20 cellular contexts compared by ENCODE assay signal in genomic region chr5:132790201-132790870, GRCh38. TPM values are rescaled to one million over a fixed set of nuclear protein-coding genes. Genes with fewer than 3 reads are reported as not detected.
"Had no signal": no experiment of that assay in that cellular context is flagged by ENCODE, and none has a peak within 500 bp of the region (broad histone marks: within the 10 kb centered on the region; RNA-seq: fewer than 3 reads in every experiment).

No MANE protein-coding gene starts in this region.

- H3K4me1 ChIP-seq: prostate gland, suprapubic skin, uterus had no signal

- H3K27ac ChIP-seq: cardiac muscle cell, epithelial cell of prostate, gastroesophageal sphincter, hepatocyte, prostate gland, suprapubic skin, uterus had no signal

- DNase-seq: activated CD4-positive, alpha-beta memory T cell treated with anti-CD3 and anti-CD28 coated beads for 36 hours; activated CD4-positive, CD25-positive, alpha-beta regulatory T cell treated with anti-CD3 and anti-CD28 coated beads, Interleukin-2, amount 50 U/mL, for 72 hours; activated gamma-delta T cell treated with Interleukin-2 at 50 U/mL for 16 hours; activated T-cell treated with anti-CD3 and anti-CD28 coated beads, Interleukin-2, amount 50 U/mL, for 72 hours; cortex of kidney; effector memory CD4-positive, alpha-beta T cell; mucosa of descending colon; stimulated activated CD4-positive, alpha-beta T cell treated with anti-CD3 and anti-CD28 coated beads, Interleukin-2, amount 100 ng/mL, for 24 hours; stimulated activated naive B cell treated with anti-CD40 and anti-IgM and Interleukin-4, amounts not matched to agents 10 μg/mL and 1 μg/mL and 100 μg/mL, for 72 hours; T-helper 2 cell; uterus had no signal

- H3K4me3 Mint-ChIP-seq: activated CD4-positive, alpha-beta memory T cell treated with anti-CD3 and anti-CD28 coated beads for 36 hours; activated T-cell treated with anti-CD3 and anti-CD28 coated beads, Interleukin-2, amount 50 U/mL, for 72 hours; natural killer cell treated with Interleukin-12 subunit alpha and Interleukin-12 subunit beta and Interleukin-15 and Interleukin-18, amount 100 ng/mL, for 72 hours; stimulated activated naive B cell treated with anti-CD40 and anti-IgM and Interleukin-4, amounts not matched to agents 10 μg/mL and 1 μg/mL and 100 μg/mL, for 72 hours had no signal

- H3K9me3 Mint-ChIP-seq: activated CD4-positive, alpha-beta memory T cell treated with anti-CD3 and anti-CD28 coated beads for 36 hours; activated T-cell treated with anti-CD3 and anti-CD28 coated beads, Interleukin-2, amount 50 U/mL, for 72 hours; natural killer cell treated with Interleukin-12 subunit alpha and Interleukin-12 subunit beta and Interleukin-15 and Interleukin-18, amount 100 ng/mL, for 72 hours; stimulated activated naive B cell treated with anti-CD40 and anti-IgM and Interleukin-4, amounts not matched to agents 10 μg/mL and 1 μg/mL and 100 μg/mL, for 72 hours had no signal

- H3K9me3 ChIP-seq: gastroesophageal sphincter, mucosa of descending colon, prostate gland, suprapubic skin, uterus had no signal

- H3K36me3 ChIP-seq: cardiac muscle cell, gastroesophageal sphincter, prostate gland, suprapubic skin, uterus had no signal

- H3K36me3 Mint-ChIP-seq: activated CD4-positive, alpha-beta memory T cell treated with anti-CD3 and anti-CD28 coated beads for 36 hours; natural killer cell treated with Interleukin-12 subunit alpha and Interleukin-12 subunit beta and Interleukin-15 and Interleukin-18, amount 100 ng/mL, for 72 hours; stimulated activated naive B cell treated with anti-CD40 and anti-IgM and Interleukin-4, amounts not matched to agents 10 μg/mL and 1 μg/mL and 100 μg/mL, for 72 hours had no signal

- ATAC-seq: activated T-cell treated with anti-CD3 and anti-CD28 coated beads, Interleukin-2, amount 50 U/mL, for 72 hours; gastroesophageal sphincter; mucosa of descending colon; natural killer cell treated with Interleukin-12 subunit alpha and Interleukin-12 subunit beta and Interleukin-15 and Interleukin-18, amount 100 ng/mL, for 72 hours; sciatic nerve; stimulated activated naive B cell treated with anti-CD40 and anti-IgM and Interleukin-4, amounts not matched to agents 10 μg/mL and 1 μg/mL and 100 μg/mL, for 72 hours had no signal

- H3K27ac Mint-ChIP-seq: activated CD4-positive, alpha-beta memory T cell treated with anti-CD3 and anti-CD28 coated beads for 36 hours; activated T-cell treated with anti-CD3 and anti-CD28 coated beads, Interleukin-2, amount 50 U/mL, for 72 hours; natural killer cell treated with Interleukin-12 subunit alpha and Interleukin-12 subunit beta and Interleukin-15 and Interleukin-18, amount 100 ng/mL, for 72 hours; stimulated activated naive B cell treated with anti-CD40 and anti-IgM and Interleukin-4, amounts not matched to agents 10 μg/mL and 1 μg/mL and 100 μg/mL, for 72 hours had no signal

- H3K27me3 ChIP-seq: cardiac muscle cell, hepatocyte, uterus had no signal

- H3K4me3 ChIP-seq: cardiac muscle cell, gastroesophageal sphincter, hepatocyte, lung, mucosa of descending colon, prostate gland, suprapubic skin, uterus had no signal

RNA-seq across cellular contexts. Expression of gene SOWAHA, which starts 22.8 kb away (rescaled TPM):
- total RNA-seq: activated CD4-positive, alpha-beta memory T cell treated with anti-CD3 and anti-CD28 coated beads for 36 hours; activated T-cell treated with anti-CD3 and anti-CD28 coated beads, Interleukin-2, amount 50 U/mL, for 72 hours; cardiac muscle cell; natural killer cell treated with Interleukin-12 subunit alpha and Interleukin-12 subunit beta and Interleukin-15 and Interleukin-18, amount 100 ng/mL, for 72 hours had no signal
- polyA plus RNA-seq: cardiac muscle cell had no signal

RNA-seq across cellular contexts. Expression of gene CCNI2, which starts 43.1 kb away (rescaled TPM):
- total RNA-seq: cardiac muscle cell, gastroesophageal sphincter, suprapubic skin, uterus had no signal
